Comparison of ENCODE assay signal across 9 cellular contexts in the genomic region with DNA sequence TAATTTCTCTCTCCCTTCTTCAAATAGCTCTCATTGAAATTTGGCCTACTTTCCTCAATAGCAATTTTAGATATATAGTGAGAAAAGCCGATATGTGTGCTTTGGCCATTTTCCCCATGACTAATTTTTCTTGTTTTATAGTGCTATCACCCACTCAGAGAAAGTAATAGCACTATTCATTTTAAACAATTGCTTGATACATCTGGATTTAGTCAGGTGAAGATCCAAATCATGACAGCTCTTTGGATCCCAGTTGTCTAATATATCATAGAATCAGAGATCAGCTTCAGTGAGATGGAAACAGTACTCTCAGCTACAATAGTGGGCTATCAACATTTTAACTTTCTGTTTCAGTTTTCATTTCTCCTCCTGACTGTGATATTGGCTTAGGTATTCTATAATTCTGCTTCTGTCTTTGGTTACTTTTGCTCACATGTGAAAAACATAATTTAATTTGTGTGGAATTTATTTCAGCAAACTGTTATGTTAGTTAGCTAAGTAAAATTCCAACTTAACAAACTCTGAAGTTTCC. TPM values are rescaled to one million over a fixed set of nuclear protein-coding genes. Genes with fewer than 3 reads are reported as not detected.
DNase-seq lines count a peak whose midpoint lies in the region; ATAC-seq and TF ChIP-seq lines count a peak whose summit lies in the region.
"Had no signal": no experiment of that assay in that cellular context is flagged by ENCODE, and none has a peak within 500 bp of the region (broad histone marks: within the 10 kb centered on the region; RNA-seq: fewer than 3 reads in every experiment).

No MANE protein-coding gene starts in this region.

- no peaks in the 10 kb centered on the region for H3K9me2 ChIP-seq in GM23248 (ENCODE audit: insufficient read depth)

- H4K20me1 ChIP-seq in DND-41 (ENCODE audit: insufficient read depth, low read length) = no peaks in the 10 kb centered on the region
- no peaks in the 10 kb centered on the region for H4K20me1 ChIP-seq in OCI-LY3 (ENCODE audit: insufficient read depth, low read length)
- no peaks in the 10 kb centered on the region for H4K20me1 ChIP-seq in GM23248 (ENCODE audit: insufficient read depth)

- H3K4me1 ChIP-seq in DND-41 (ENCODE audit: insufficient read depth, low read length) (0 out of 2 replicates have a peak, but pooled peaks cover 6% of the 10 kb centered on the region), OCI-LY3 (ENCODE audit: low read length) (peaks cover 5% of the 10 kb centered on the region; the same call in 1 of the 2 replicates), GM23248 (ENCODE audit: insufficient read depth) (no peaks in the 10 kb centered on the region; the same call in 1 of the 2 replicates), testis (peaks cover 7% of the 10 kb centered on the region)

- TF ChIP-seq CTCF in DND-41 (IDR thresholded peaks at IDR 0.05; ENCODE audit: borderline replicate concordance, extremely low read depth, low read length, poor library complexity, severe bottlenecking) (no peak), OCI-LY3 (IDR thresholded peaks at IDR 0.05; ENCODE audit: low read depth, low read length) (no peak), testis (IDR thresholded peaks at IDR 0.05) (no peak)

- ATAC-seq in DND-41 (ENCODE audit: insufficient read depth, low read depth) (peak; percentile 80), GM19324 (IDR thresholded peaks at IDR 0.05; ENCODE audit: low FRiP score, unreplicated experiment) (peak; percentile 91), HG02870 (IDR thresholded peaks at IDR 0.05; ENCODE audit: unreplicated experiment) (peak; percentile 72)

- TF ChIP-seq POLR2A in testis (IDR thresholded peaks at IDR 0.05) = no peak

- WGBS in GM23248 (ENCODE audit: low coverage in 1 of 2, low lambda C conversion rate in 2 of 2, missing lambda C conversion rate in 2 of 2), 2 experiments = 70 to 84% methylated on average over 1 of the region's 1 CpG
- WGBS in testis, 2 donors = 58 to 60% methylated on average over 1 of the region's 1 CpG

- H3F3A ChIP-seq in GM23248 (ENCODE audit: insufficient read depth) = peaks cover 4% of the 10 kb centered on the region; the same call in 1 of the 2 replicates

- no peaks in the 10 kb centered on the region for H3K36me3 ChIP-seq in DND-41 (ENCODE audit: insufficient read depth, low read length)
- no peaks in the 10 kb centered on the region for H3K36me3 ChIP-seq in OCI-LY3 (replicated peaks; ENCODE audit: low read depth, low read length)
- H3K36me3 ChIP-seq in GM23248 (ENCODE audit: low read depth) = peaks cover 22% of the 10 kb centered on the region
- no peaks in the 10 kb centered on the region for H3K36me3 ChIP-seq in testis (ENCODE audit: low read depth, missing control alignments)

- DNase-seq in DND-41 (no peak), T-helper 9 cell (no peak), GM23248 (no peak), testis (no peak), ureter (ENCODE audit: low spot score) (no peak)
- DNase-seq: Karpas-422 had no signal

- H3K27me3 ChIP-seq in DND-41 (ENCODE audit: insufficient read depth, low read length, poor library complexity) = no peaks in the 10 kb centered on the region
- no peaks in the 10 kb centered on the region for H3K27me3 ChIP-seq in OCI-LY3 (ENCODE audit: low read depth, low read length)
- no peaks in the 10 kb centered on the region for H3K27me3 ChIP-seq in GM23248 (replicated peaks; ENCODE audit: insufficient read depth)
- H3K27me3 ChIP-seq in testis = no peaks in the 10 kb centered on the region

- H3K79me2 ChIP-seq in DND-41 (ENCODE audit: insufficient read depth, low read length) = no peaks in the 10 kb centered on the region
- H3K79me2 ChIP-seq in OCI-LY3 (ENCODE audit: low read length) = no peaks in the 10 kb centered on the region
- peaks cover 12% of the 10 kb centered on the region; the same call in 1 of the 2 replicates for H3K79me2 ChIP-seq in GM23248 (ENCODE audit: insufficient read depth)

- in situ Hi-C loops in GM23248 (cut with MboI) = no loop called here

- H3K27ac ChIP-seq in DND-41 (ENCODE audit: low read length) = no peak overlapping the region
- H3K27ac ChIP-seq in OCI-LY3 (ENCODE audit: low read length) = no peak overlapping the region
- H3K27ac ChIP-seq in GM23248 = no peak overlapping the region
- H3K27ac ChIP-seq in testis = peak overlapping the region in 1 of 2 donors; percentile 38

- H3K4me3 ChIP-seq in DND-41 (ENCODE audit: low read depth in 1 of 2, low read length in 2 of 2) (no peak overlapping the region), OCI-LY3 (ENCODE audit: low read length) (no peak overlapping the region), GM23248 (no peak overlapping the region), testis (no peak overlapping the region)

- H3K4me2 ChIP-seq in DND-41 (ENCODE audit: insufficient read depth, low read length) (no peak overlapping the region), OCI-LY3 (ENCODE audit: low read length) (0 out of 2 replicates have a peak overlapping the region, but pooled peaks have one; percentile 34), GM23248 (ENCODE audit: unreplicated experiment) (no peak overlapping the region)

- H2AFZ ChIP-seq in DND-41 (ENCODE audit: low read depth, low read length) (peak overlapping the region; percentile 57), OCI-LY3 (ENCODE audit: low read depth, low read length) (no peak overlapping the region), GM23248 (no peak overlapping the region)

- H3K9me3 ChIP-seq in DND-41 (ENCODE audit: insufficient read depth, low read length, severe bottlenecking) = peaks cover 5% of the 10 kb centered on the region
- no peaks in the 10 kb centered on the region for H3K9me3 ChIP-seq in OCI-LY3 (ENCODE audit: insufficient read depth, low read length)
- no peaks in the 10 kb centered on the region for H3K9me3 ChIP-seq in GM23248 (ENCODE audit: low read depth)
- H3K9me3 ChIP-seq in testis = no peaks in the 10 kb centered on the region

- no peak overlapping the region for H3K9ac ChIP-seq in DND-41 (ENCODE audit: low read depth, low read length)
- H3K9ac ChIP-seq in OCI-LY3 (ENCODE audit: low read length) = no peak overlapping the region
- H3K9ac ChIP-seq in GM23248 = no peak overlapping the region

- intact Hi-C loops in testis (cut with DNase I; ENCODE audit: low total_unique reads) = no loop called here

RNA-seq across cellular contexts. Expression of a gene that starts 38.7 kb away (rescaled TPM):
- total RNA-seq in GM23248 (2014; rRNA removed; shearing (Covaris generic)) = 241 and 327 TPM in 2 replicates
- polyA plus RNA-seq in GM23248 (2016; fragmentation: Nextera tagmentation; extraction: Ambion mirVana) = 98.5 and 98.9 TPM in 2 replicates
- 10 to 100 TPM; 15.7 to 23.4 TPM for total RNA-seq in testis
- 22.8 TPM for polyA plus RNA-seq in testis (ENCODE audit: insufficient read depth, low read depth, low replicate concordance)
- total RNA-seq in ureter = 75.9 TPM
